Comparison of ENCODE assay signal across 16 cellular contexts in genomic region chr1:205942631-205943159, GRCh38. TPM values are rescaled to one million over a fixed set of nuclear protein-coding genes. Genes with fewer than 3 reads are reported as not detected.
"Had no signal": no experiment of that assay in that cellular context is flagged by ENCODE, and none has a peak within 500 bp of the region (broad histone marks: within the 10 kb centered on the region; RNA-seq: fewer than 3 reads in every experiment).

No MANE protein-coding gene starts in this region.

- H3K36me3 ChIP-seq: brain microvascular endothelial cell, thyroid gland had no signal

- H3K27me3 ChIP-seq: thyroid gland had no signal

- H3K79me2 ChIP-seq: parathyroid adenoma had no signal

- H3K4me1 ChIP-seq: parathyroid adenoma had no signal

- DNase-seq: activated CD4-positive, alpha-beta T cell treated with anti-CD3 and anti-CD28 coated beads, Interleukin-2, amount 50 U/mL, for 4 hours; activated CD4-positive, CD25-positive, alpha-beta regulatory T cell treated with anti-CD3 and anti-CD28 coated beads, Interleukin-2, amount 50 U/mL, for 72 hours; activated effector memory CD4-positive, alpha-beta T cell treated with Interleukin-2 at 50 U/mL for 16 hours; activated T-cell treated with anti-CD3 and anti-CD28 coated beads, Interleukin-2, amount 50 U/mL, for 1 hour; brain microvascular endothelial cell; dermis blood vessel endothelial cell; hypothalamus; left cardiac atrium; mesenchymal stem cell; retina; T-helper 2 cell had no signal

- ATAC-seq: activated naive CD4-positive, alpha-beta T cell treated with anti-CD3 and anti-CD28 coated beads, Interleukin-2, amount 50 U/mL, for 72 hours had no signal

- H3K27ac ChIP-seq: brain microvascular endothelial cell, parathyroid adenoma, thyroid gland had no signal

- H2AFZ ChIP-seq: parathyroid adenoma had no signal

- H3K4me3 ChIP-seq: thyroid gland had no signal

- H3K9me3 ChIP-seq: thyroid gland had no signal

RNA-seq across cellular contexts. Expression of gene SLC26A9, which starts 0.6 kb away (rescaled TPM):
- total RNA-seq: activated naive CD4-positive, alpha-beta T cell treated with anti-CD3 and anti-CD28 coated beads, Interleukin-2, amount 50 U/mL, for 72 hours; cerebellum; dermis blood vessel endothelial cell; epithelial cell of proximal tubule had no signal
